1 cellular context compared by ENCODE assay signal in genomic region chr18:64273724-64274123, GRCh38.
A peak's percentile ranks its signal among the peaks of the same experiment; 100 is the strongest.
TF ChIP-seq lines count a peak whose summit lies in the region.

No MANE protein-coding gene starts in this region.

TF ChIP-seq in GM23338, 12 proteins besides CTCF, POLR2A, EP300 and RAD21 (continued from another document):
- TF ChIP-seq, protein P1, sequence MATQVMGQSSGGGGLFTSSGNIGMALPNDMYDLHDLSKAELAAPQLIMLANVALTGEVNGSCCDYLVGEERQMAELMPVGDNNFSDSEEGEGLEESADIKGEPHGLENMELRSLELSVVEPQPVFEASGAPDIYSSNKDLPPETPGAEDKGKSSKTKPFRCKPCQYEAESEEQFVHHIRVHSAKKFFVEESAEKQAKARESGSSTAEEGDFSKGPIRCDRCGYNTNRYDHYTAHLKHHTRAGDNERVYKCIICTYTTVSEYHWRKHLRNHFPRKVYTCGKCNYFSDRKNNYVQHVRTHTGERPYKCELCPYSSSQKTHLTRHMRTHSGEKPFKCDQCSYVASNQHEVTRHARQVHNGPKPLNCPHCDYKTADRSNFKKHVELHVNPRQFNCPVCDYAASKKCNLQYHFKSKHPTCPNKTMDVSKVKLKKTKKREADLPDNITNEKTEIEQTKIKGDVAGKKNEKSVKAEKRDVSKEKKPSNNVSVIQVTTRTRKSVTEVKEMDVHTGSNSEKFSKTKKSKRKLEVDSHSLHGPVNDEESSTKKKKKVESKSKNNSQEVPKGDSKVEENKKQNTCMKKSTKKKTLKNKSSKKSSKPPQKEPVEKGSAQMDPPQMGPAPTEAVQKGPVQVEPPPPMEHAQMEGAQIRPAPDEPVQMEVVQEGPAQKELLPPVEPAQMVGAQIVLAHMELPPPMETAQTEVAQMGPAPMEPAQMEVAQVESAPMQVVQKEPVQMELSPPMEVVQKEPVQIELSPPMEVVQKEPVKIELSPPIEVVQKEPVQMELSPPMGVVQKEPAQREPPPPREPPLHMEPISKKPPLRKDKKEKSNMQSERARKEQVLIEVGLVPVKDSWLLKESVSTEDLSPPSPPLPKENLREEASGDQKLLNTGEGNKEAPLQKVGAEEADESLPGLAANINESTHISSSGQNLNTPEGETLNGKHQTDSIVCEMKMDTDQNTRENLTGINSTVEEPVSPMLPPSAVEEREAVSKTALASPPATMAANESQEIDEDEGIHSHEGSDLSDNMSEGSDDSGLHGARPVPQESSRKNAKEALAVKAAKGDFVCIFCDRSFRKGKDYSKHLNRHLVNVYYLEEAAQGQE (IDR thresholded peaks at IDR 0.05; ENCODE audit: unreplicated experiment), result no peak
- TF ChIP-seq ZNF462 (CRISPR knock-in tag; IDR thresholded peaks at IDR 0.05), result 0 out of 2 replicates have a peak, but pooled peaks have one; percentile 20
